In the genomic region with DNA sequence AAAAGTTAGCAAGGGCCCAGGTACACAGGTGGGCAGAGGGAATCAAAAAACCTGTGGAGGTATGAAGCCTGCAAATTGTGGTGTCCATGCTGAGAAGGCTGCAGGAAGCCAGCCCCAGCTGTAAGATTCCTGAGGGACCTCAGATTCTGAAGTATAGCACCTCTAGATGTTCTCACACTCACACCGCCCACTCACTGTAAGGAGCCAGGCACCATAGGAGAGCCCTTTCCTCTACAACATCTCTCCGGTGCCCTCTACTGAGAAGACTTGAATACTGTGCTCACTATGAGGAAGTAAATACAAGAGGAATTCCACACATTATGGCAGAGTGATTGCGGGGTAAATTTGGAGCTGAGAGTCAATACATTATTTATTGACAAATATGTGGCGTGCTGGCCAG, we compare ENCODE assay signal across 8 cellular contexts.
DNase-seq lines count a peak whose midpoint lies in the region; ATAC-seq and TF ChIP-seq lines count a peak whose summit lies in the region.
"Not testable (repeated sequence)": the region's sequence is repeated elsewhere in the genome, so short reads cannot be mapped to it uniquely, and the experiment has no call there.

No MANE protein-coding gene starts in this region.

- not testable (repeated sequence) for H4K20me1 ChIP-seq in GM23338 (replicated peaks; ENCODE audit: insufficient read depth)

- not testable (repeated sequence) for H3K4me1 ChIP-seq in GM23338 (ENCODE audit: insufficient read depth)

- CTCF ChIA-PET in AG04449 (lab: Yijun Ruan, JAX) = interaction anchor here (1.0 kb wide), 1 partner anchor 130 kb away, joined by 3 read pairs; no protein-coding TSS in a partner anchor
- CTCF ChIA-PET in activated naive CD4-positive, alpha-beta T cell treated with anti-CD3 and anti-CD28 coated beads for 36 hours (lab: Charles Lee) = not testable (repeated sequence)

- H3K4me1 Mint-ChIP-seq in GM23338; activated naive CD4-positive, alpha-beta T cell treated with anti-CD3 and anti-CD28 coated beads for 36 hours (ENCODE audit: low read depth): not testable (repeated sequence)
- peaks cover 10% of the 10 kb centered on the region for H3K4me1 Mint-ChIP-seq in neural crest cell

- not testable (repeated sequence) for H3K4me2 ChIP-seq in GM23338

- not testable (repeated sequence) for H3K27ac Mint-ChIP-seq in GM23338; activated naive CD4-positive, alpha-beta T cell treated with anti-CD3 and anti-CD28 coated beads for 36 hours; neural crest cell (ENCODE audit: unreplicated experiment)

- H3K4me3 ChIP-seq in AG04449 (ENCODE audit: low read depth, low read length); GM23338: not testable (repeated sequence)

- H3K9me3 Mint-ChIP-seq in GM23338; activated naive CD4-positive, alpha-beta T cell treated with anti-CD3 and anti-CD28 coated beads for 36 hours; neural crest cell: not testable (repeated sequence)

- H3K79me2 ChIP-seq in GM23338 (replicated peaks; ENCODE audit: insufficient read depth) = not testable (repeated sequence)

- H3K27me3 Mint-ChIP-seq in GM23338 (ENCODE audit: insufficient read depth, low read depth, poor library complexity); activated naive CD4-positive, alpha-beta T cell treated with anti-CD3 and anti-CD28 coated beads for 36 hours (ENCODE audit: low read depth); neural crest cell (ENCODE audit: low read depth): not testable (repeated sequence)

- H2AFZ ChIP-seq in GM23338 = not testable (repeated sequence)

- POLR2A ChIA-PET in AG04449 (lab: Yijun Ruan, JAX) = not testable (repeated sequence)

- not testable (repeated sequence) for H3K4me3 Mint-ChIP-seq in GM23338; activated naive CD4-positive, alpha-beta T cell treated with anti-CD3 and anti-CD28 coated beads for 36 hours; neural crest cell

- not testable (repeated sequence) for H3K36me3 Mint-ChIP-seq in GM23338 (ENCODE audit: low read depth); activated naive CD4-positive, alpha-beta T cell treated with anti-CD3 and anti-CD28 coated beads for 36 hours (ENCODE audit: low read depth)
- H3K36me3 Mint-ChIP-seq in neural crest cell (ENCODE audit: low read depth) = peaks cover 18% of the 10 kb centered on the region

- H3K27ac ChIP-seq in GM23338 (ENCODE audit: low read depth) = not testable (repeated sequence)

- not testable (repeated sequence) for H3K27me3 ChIP-seq in GM23338 (ENCODE audit: insufficient read depth)

- not testable (repeated sequence) for H3F3A ChIP-seq in GM23338 (replicated peaks; ENCODE audit: low read depth)

- not testable (repeated sequence) for DNase-seq in AG04449 (ENCODE audit: low read depth, low spot score); neural crest cell (ENCODE audit: low read depth, low spot score)
- DNase-seq in GM23338 (ENCODE audit: low spot score) (peak; percentile 74), NOMO-1 treated with DMSO at 0.1 percent for 48 hours (lab: John Stamatoyannopoulos, UW; ENCODE audit: unreplicated experiment) (peak; percentile 79), fibroblast of peridontal ligament (ENCODE audit: extremely low read depth) (peak; percentile 55)
- DNase-seq in activated naive CD4-positive, alpha-beta T cell treated with anti-CD3 and anti-CD28 coated beads for 36 hours = peak; percentile 62

- ATAC-seq in GM23338 (peak; percentile 100), HG03575 (IDR thresholded peaks at IDR 0.05; ENCODE audit: extremely low read depth, insufficient number of reproducible peaks, low FRiP score, unreplicated experiment) (peak; percentile 87)

- peak; percentile 23 for TF ChIP-seq CTCF in AG04449 (IDR thresholded peaks at IDR 0.05; ENCODE audit: insufficient read depth, low read length, missing control alignments)
- peak; percentile 28; the same call in 2 of the 3 replicates for TF ChIP-seq CTCF in GM12872 (IDR thresholded peaks at IDR 0.05; ENCODE audit: insufficient read depth, low read depth, low read length)
- peak; percentile 38 to 56; a peak in 3 of 4 replicates for TF ChIP-seq CTCF in GM23338 (conservative IDR thresholded peaks at IDR 0.05; ENCODE audit: low read depth in 2 of 2)
- peak; percentile 45 for TF ChIP-seq CTCF in neural crest cell (conservative IDR thresholded peaks at IDR 0.05)

- H3K9me2 ChIP-seq in GM23338 (ENCODE audit: insufficient read depth) = not testable (repeated sequence)

- intact Hi-C loops in activated naive CD4-positive, alpha-beta T cell treated with anti-CD3 and anti-CD28 coated beads for 36 hours (cut with micrococcal nuclease) = loop anchor here (10.0 kb wide), 1 partner anchor 831 kb away; no protein-coding TSS in a partner anchor

- H3K36me3 ChIP-seq in GM23338 (ENCODE audit: insufficient read depth) = not testable (repeated sequence)
